ENCODE assay signal across 9 cellular contexts in genomic region chr10:110529596-110530011, GRCh38. TPM values are rescaled to one million over a fixed set of nuclear protein-coding genes. Genes with fewer than 3 reads are reported as not detected.
DNase-seq lines count a peak whose midpoint lies in the region; ATAC-seq and TF ChIP-seq lines count a peak whose summit lies in the region.
"Had no signal": no experiment of that assay in that cellular context is flagged by ENCODE, and none has a peak within 500 bp of the region (broad histone marks: within the 10 kb centered on the region; RNA-seq: fewer than 3 reads in every experiment).

No MANE protein-coding gene starts in this region.

- no peaks in the 10 kb centered on the region for H3K79me2 ChIP-seq in PC-3 (ENCODE audit: low read length)

- H3K4me3 Mint-ChIP-seq in central memory CD8-positive, alpha-beta T cell: peak overlapping the region; percentile 23

- peak overlapping the region; percentile 49; the same call in 1 of the 2 replicates for H3K4me2 ChIP-seq in PC-3 (ENCODE audit: low read length)

- TF ChIP-seq CTCF in PC-3 (conservative IDR thresholded peaks at IDR 0.05; ENCODE audit: low read depth, low read length): no peak

- H3K27me3 Mint-ChIP-seq in central memory CD8-positive, alpha-beta T cell: no peaks in the 10 kb centered on the region

- POLR2A ChIA-PET in PC-3 (lab: Charles Lee; ENCODE audit: unreplicated experiment): no interaction called here

- H3K27me3 ChIP-seq in PC-3 (ENCODE audit: low read length) (no peaks in the 10 kb centered on the region), right cardiac atrium (ENCODE audit: control insufficient read depth, insufficient read depth) (no peaks in the 10 kb centered on the region)

- TSS peak; percentile 58 for BruUV-seq in PC-3 (replicated peaks; lab: Mats Ljungman, UMichigan)

- H3K4me3 ChIP-seq in PC-3 (ENCODE audit: low read length) (no peak overlapping the region), right cardiac atrium (ENCODE audit: low read length) (no peak overlapping the region)

- intact Hi-C loops in PC-3 (cut with micrococcal nuclease): no loop called here
- intact Hi-C loops in sciatic nerve (cut with DNase I): no loop called here
- intact Hi-C loops in right cardiac atrium (cut with DNase I): loop anchor here in 3 of 4 donors (10.0 kb wide), 2 partner anchors 175 to 215 kb away; no protein-coding TSS in a partner anchor

- peak; percentile 38 for ATAC-seq in GM18511 (IDR thresholded peaks at IDR 0.05; ENCODE audit: unreplicated experiment)
- no peak for ATAC-seq in PC-3
- peak; percentile 78 for ATAC-seq in central memory CD8-positive, alpha-beta T cell (replicated peaks; ENCODE audit: extremely low read depth, poor library complexity, severe bottlenecking)
- ATAC-seq in sciatic nerve: no peak
- ATAC-seq in HG02938 (IDR thresholded peaks at IDR 0.05; ENCODE audit: unreplicated experiment): no peak
- no peak for ATAC-seq in right cardiac atrium
- ATAC-seq in HG03442 (IDR thresholded peaks at IDR 0.05; ENCODE audit: unreplicated experiment): no peak

- no peaks in the 10 kb centered on the region for H3K36me3 ChIP-seq in PC-3 (ENCODE audit: low read depth, low read length)

- 52% methylated on average over 6 of the region's 6 CpGs for WGBS in right cardiac atrium

- H3K9me3 ChIP-seq in PC-3 (ENCODE audit: low read length): no peaks in the 10 kb centered on the region
- H3K9me3 ChIP-seq in right cardiac atrium (ENCODE audit: control insufficient read depth, low read length): no peaks in the 10 kb centered on the region

- H3K27ac ChIP-seq in PC-3 (ENCODE audit: low read length) (peak overlapping the region; percentile 66), right cardiac atrium (ENCODE audit: low read length) (no peak overlapping the region)

- no peaks in the 10 kb centered on the region for H3F3A ChIP-seq in PC-3 (ENCODE audit: low read length, unreplicated experiment)

- H3K9ac ChIP-seq in PC-3 (ENCODE audit: low read length): peak overlapping the region; percentile 12; the same call in 1 of the 2 replicates

- no peak overlapping the region for H3K27ac Mint-ChIP-seq in central memory CD8-positive, alpha-beta T cell (ENCODE audit: low read depth)
- H3K27ac Mint-ChIP-seq: progenitor cell of endocrine pancreas had no signal

- no peaks in the 10 kb centered on the region for H3K9me3 Mint-ChIP-seq in central memory CD8-positive, alpha-beta T cell

- H3K36me3 Mint-ChIP-seq in central memory CD8-positive, alpha-beta T cell (ENCODE audit: insufficient read depth): no peaks in the 10 kb centered on the region

- peaks cover 18% of the 10 kb centered on the region for H3K4me1 Mint-ChIP-seq in central memory CD8-positive, alpha-beta T cell

- no peaks in the 10 kb centered on the region for H3K9me2 ChIP-seq in PC-3 (replicated peaks; ENCODE audit: low read length)

- no peak for DNase-seq in PC-3
- peak in 1 of 2 donors; percentile 29 for DNase-seq in central memory CD8-positive, alpha-beta T cell (ENCODE audit: low spot score in 2 of 2)
- peak; percentile 47 for DNase-seq in sciatic nerve (ENCODE audit: low spot score)
- no peak for DNase-seq in right cardiac atrium
- DNase-seq: hypothalamus had no signal

- H2AFZ ChIP-seq in PC-3 (ENCODE audit: low read length): no peak overlapping the region

- H3K4me1 ChIP-seq in PC-3 (ENCODE audit: insufficient read depth, low read length) (peaks cover 45% of the 10 kb centered on the region), right cardiac atrium (ENCODE audit: control insufficient read depth, insufficient read depth, low read length) (no peaks in the 10 kb centered on the region)

- CTCF ChIA-PET in PC-3 (lab: Charles Lee): no interaction called here

- H4K20me1 ChIP-seq in PC-3 (ENCODE audit: low read length): no peaks in the 10 kb centered on the region

RNA-seq across cellular contexts. Expression of gene DUSP5, which starts 31.9 kb away (rescaled TPM):
- total RNA-seq in PC-3 (2014; rRNA removed): 205 and 206 TPM in 2 replicates
- 53.5 TPM for total RNA-seq in sciatic nerve
- total RNA-seq in right cardiac atrium: 10 to 100 TPM in 3 of 4 donors, 1 to 10 TPM in 1; 9.8 to 25.6 (median 18.7) TPM
- 16.8 TPM for polyA plus RNA-seq in right cardiac atrium

RNA-seq across cellular contexts. Expression of gene SMC3, which starts 37.9 kb away (rescaled TPM):
- total RNA-seq in PC-3 (2014; rRNA removed) (18.4 and 20.3 TPM in 2 replicates), sciatic nerve (48.6 TPM), right cardiac atrium (10 to 100 TPM; 22.0 to 26.0 (median 24.0) TPM)
- 17.2 TPM for polyA plus RNA-seq in right cardiac atrium

Comparison
In these comparisons a context has a peak if more than half of its experiments do, and no peak if none do; other contexts are left out.
1. ATAC-seq: peak in GM18511 (single experiment) and central memory CD8-positive, alpha-beta T cell (single experiment); none in PC-3 (single experiment), sciatic nerve (single experiment), HG02938 (single experiment), right cardiac atrium (0 of 2) and HG03442 (single experiment).
2. intact Hi-C loops: an anchor here in right cardiac atrium (10.0 kb wide); none called in PC-3 and sciatic nerve.